20 cellular contexts compared by ENCODE assay signal in genomic region chr1:25653558-25653957, GRCh38. TPM values are rescaled to one million over a fixed set of nuclear protein-coding genes. Genes with fewer than 3 reads are reported as not detected.
A peak's percentile ranks its signal among the peaks of the same experiment; 100 is the strongest.
DNase-seq lines count a peak whose midpoint lies in the region; ATAC-seq and TF ChIP-seq lines count a peak whose summit lies in the region.
"Had no signal": no experiment of that assay in that cellular context is flagged by ENCODE, and none has a peak within 500 bp of the region (broad histone marks: within the 10 kb centered on the region; RNA-seq: fewer than 3 reads in every experiment).

No MANE protein-coding gene starts in this region.

- ATAC-seq in psoas muscle (no peak), HG03095 (IDR thresholded peaks at IDR 0.05; ENCODE audit: unreplicated experiment) (no peak)
- ATAC-seq: Panc1 had no signal

- intact Hi-C loops in psoas muscle (cut with DNase I), result no loop called here

- WGBS in psoas muscle, 3 donors, result 76 to 80% (median 79%) methylated on average over 10 of the region's 10 CpGs

- no peak for DNase-seq in activated CD4-positive, alpha-beta T cell treated with anti-CD3 and anti-CD28 coated beads, Interleukin-2, amount 10 ng/mL, durations not matched to agents 7 days and 5 days
- no peak for DNase-seq in activated CD4-positive, alpha-beta T cell treated with anti-CD3 and anti-CD28 coated beads, Interleukin-2, amount 50 U/mL, for 48 hours
- DNase-seq in ecto neural progenitor cell (ENCODE audit: low spot score) (peak; percentile 29), neural crest cell (ENCODE audit: low read depth, low spot score) (no peak), NCI-H345 treated with DMSO at 0.1 percent for 48 hours (lab: John Stamatoyannopoulos, UW; ENCODE audit: unreplicated experiment) (no peak), psoas muscle (no peak)
- DNase-seq: 8988T; DMS79; Kasumi-1; MG63; NCI-H1092; NCI-H1436; NCI-H187 treated with DMSO at 0.1 percent for 48 hours; NCI-H510A; NCI-H774; NK-92 treated with Interleukin-12 subunit alpha and Interleukin-12 subunit beta, amount 100 ng/mL, for 24 hours had no signal

- no peaks in the 10 kb centered on the region for H3K9me3 ChIP-seq in BLaER1 treated with 17β-estradiol and CSF1 and Interleukin-3, amounts not matched to agents 10 nM and 100 nM (replicated peaks in 1 of 11)
- no peaks in the 10 kb centered on the region for H3K9me3 ChIP-seq in psoas muscle
- H3K9me3 ChIP-seq: MG63 had no signal

- H3K9ac ChIP-seq in BLaER1 treated with 17β-estradiol and CSF1 and Interleukin-3, amounts not matched to agents 10 nM and 100 nM, result no peak overlapping the region

- H3K4me1 Mint-ChIP-seq in activated CD4-positive, alpha-beta T cell treated with anti-CD3 and anti-CD28 coated beads, Interleukin-2, amount 10 ng/mL, durations not matched to agents 7 days and 5 days, result peaks cover 24% of the 10 kb centered on the region
- H3K4me1 Mint-ChIP-seq in neural crest cell, result peaks cover 65% of the 10 kb centered on the region

- H3K9me3 Mint-ChIP-seq in activated CD4-positive, alpha-beta T cell treated with anti-CD3 and anti-CD28 coated beads, Interleukin-2, amount 10 ng/mL, durations not matched to agents 7 days and 5 days, result no peaks in the 10 kb centered on the region
- no peaks in the 10 kb centered on the region for H3K9me3 Mint-ChIP-seq in neural crest cell

- H3K27me3 ChIP-seq in BLaER1 treated with 17β-estradiol and CSF1 and Interleukin-3, amounts not matched to agents 10 nM and 100 nM, result peaks cover 0 to 72% (median 32%) of the 10 kb centered on the region in 11 experiments; a peak in 17 of 22 replicates
- no peaks in the 10 kb centered on the region for H3K27me3 ChIP-seq in psoas muscle (ENCODE audit: insufficient read depth in 3 of 3, low read length in 2 of 3)
- H3K27me3 ChIP-seq: MG63 had no signal

- POLR2A ChIA-PET in activated CD4-positive, alpha-beta T cell treated with anti-CD3 and anti-CD28 coated beads, Interleukin-2, amount 10 ng/mL, durations not matched to agents 7 days and 5 days (lab: Charles Lee), result no interaction called here

- H3K4me1 ChIP-seq in BLaER1 treated with 17β-estradiol and CSF1 and Interleukin-3, amounts not matched to agents 10 nM and 100 nM, result peaks cover 19 to 81% (median 52%) of the 10 kb centered on the region in 10 experiments
- peaks cover 32% of the 10 kb centered on the region for H3K4me1 ChIP-seq in psoas muscle

- H3K27me3 Mint-ChIP-seq in activated CD4-positive, alpha-beta T cell treated with anti-CD3 and anti-CD28 coated beads, Interleukin-2, amount 10 ng/mL, durations not matched to agents 7 days and 5 days, result peaks cover 12% of the 10 kb centered on the region
- H3K27me3 Mint-ChIP-seq in neural crest cell (ENCODE audit: low read depth), result no peaks in the 10 kb centered on the region

- CTCF ChIA-PET in activated CD4-positive, alpha-beta T cell treated with anti-CD3 and anti-CD28 coated beads, Interleukin-2, amount 10 ng/mL, durations not matched to agents 7 days and 5 days (lab: Charles Lee), result interaction anchor here (0.6 to 1.7 kb wide), 2 partner anchors 11 to 1712 kb away, joined by 3 to 5 read pairs; no protein-coding TSS in a partner anchor

- H3K36me3 ChIP-seq in BLaER1 treated with 17β-estradiol and CSF1 and Interleukin-3, amounts not matched to agents 10 nM and 100 nM, result no peaks in the 10 kb centered on the region
- H3K36me3 ChIP-seq in psoas muscle (ENCODE audit: insufficient read depth in 1 of 2, low read depth in 1 of 2), result no peaks in the 10 kb centered on the region
- H3K36me3 ChIP-seq: MG63 had no signal

- H3K4me3 ChIP-seq in BLaER1 treated with 17β-estradiol and CSF1 and Interleukin-3, amounts not matched to agents 10 nM and 100 nM, result no peak overlapping the region
- no peak overlapping the region for H3K4me3 ChIP-seq in psoas muscle
- H3K4me3 ChIP-seq: MG63 had no signal

- peak overlapping the region; percentile 31 for H3K27ac Mint-ChIP-seq in activated CD4-positive, alpha-beta T cell treated with anti-CD3 and anti-CD28 coated beads, Interleukin-2, amount 10 ng/mL, durations not matched to agents 7 days and 5 days
- peak overlapping the region; percentile 89 for H3K27ac Mint-ChIP-seq in neural crest cell (ENCODE audit: unreplicated experiment)

- TF ChIP-seq CTCF in neural crest cell (conservative IDR thresholded peaks at IDR 0.05) (no peak), psoas muscle (IDR thresholded peaks at IDR 0.05) (no peak)

- H3K4me2 ChIP-seq in BLaER1 treated with 17β-estradiol and CSF1 and Interleukin-3, amounts not matched to agents 10 nM and 100 nM, result peak overlapping the region in 9 of 11 experiments; percentile 29 to 75 (median 66); a peak in 17 of 22 replicates

- peaks cover 17% of the 10 kb centered on the region for H3K36me3 Mint-ChIP-seq in activated CD4-positive, alpha-beta T cell treated with anti-CD3 and anti-CD28 coated beads, Interleukin-2, amount 10 ng/mL, durations not matched to agents 7 days and 5 days (ENCODE audit: low read depth)
- H3K36me3 Mint-ChIP-seq in neural crest cell (ENCODE audit: low read depth), result no peaks in the 10 kb centered on the region

- H3K4me3 Mint-ChIP-seq in activated CD4-positive, alpha-beta T cell treated with anti-CD3 and anti-CD28 coated beads, Interleukin-2, amount 10 ng/mL, durations not matched to agents 7 days and 5 days, result no peak overlapping the region
- H3K4me3 Mint-ChIP-seq in neural crest cell, result no peak overlapping the region

- peaks cover 0 to 74% (median 10%) of the 10 kb centered on the region in 11 experiments; a peak in 11 of 22 replicates for H4K20me1 ChIP-seq in BLaER1 treated with 17β-estradiol and CSF1 and Interleukin-3, amounts not matched to agents 10 nM and 100 nM

- H3K27ac ChIP-seq in BLaER1 treated with 17β-estradiol and CSF1 and Interleukin-3, amounts not matched to agents 10 nM and 100 nM, result no peak overlapping the region
- no peak overlapping the region for H3K27ac ChIP-seq in psoas muscle
- H3K27ac ChIP-seq: C4-2B had no signal

RNA-seq across cellular contexts. Expression of gene MAN1C1, which starts 37.0 kb away (rescaled TPM):
- total RNA-seq in activated CD4-positive, alpha-beta T cell treated with anti-CD3 and anti-CD28 coated beads, Interleukin-2, amount 10 ng/mL, durations not matched to agents 7 days and 5 days, result 10 to 100 TPM; 28.9 to 31.1 TPM
- total RNA-seq in neural crest cell (19.8 and 22.6 TPM in 2 replicates), psoas muscle (1 to 10 TPM; 1.8 to 6.7 (median 2.5) TPM)
- 1 to 10 TPM; 1.8 to 2.0 (median 1.9) TPM for polyA plus RNA-seq in psoas muscle
